ENCODE assay signal across 8 cellular contexts in the genomic region with DNA sequence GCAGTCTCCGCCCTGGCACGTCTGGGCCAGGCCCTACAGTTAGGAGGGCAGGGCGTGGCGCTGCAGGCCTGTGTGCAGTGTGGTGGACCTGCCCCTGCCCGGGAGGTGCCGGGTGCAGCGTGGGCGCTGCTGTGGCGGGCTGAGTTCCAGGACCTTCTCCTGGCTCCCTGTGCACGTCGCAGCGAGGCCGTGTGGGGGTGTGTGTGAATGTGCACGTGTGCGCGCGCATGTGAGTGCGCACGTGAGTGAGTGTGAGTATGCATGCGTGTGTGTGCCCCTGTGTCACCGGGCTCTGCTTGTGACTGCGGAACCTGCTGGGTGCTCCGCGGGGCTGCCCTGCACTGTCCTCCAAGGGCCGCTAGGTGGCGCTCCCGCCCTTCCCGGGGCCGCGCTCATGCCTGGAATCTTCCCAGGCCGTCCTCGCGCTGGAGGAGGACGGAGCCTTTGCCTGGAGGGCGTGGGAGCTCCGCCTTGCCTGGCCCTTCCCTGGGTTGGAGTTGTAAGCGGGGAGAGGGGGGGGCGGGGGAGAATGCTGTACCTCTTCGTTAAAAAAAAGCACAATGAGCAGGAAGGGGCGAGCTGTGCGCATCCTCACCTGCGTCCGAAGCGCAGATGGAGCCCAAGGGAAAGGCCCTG.
DNase-seq lines count a peak whose midpoint lies in the region; ATAC-seq, FAIRE-seq and TF ChIP-seq lines count a peak whose summit lies in the region.

No MANE protein-coding gene starts in this region.

- H3K4me1 Mint-ChIP-seq in CD8-positive, alpha-beta memory T cell = peaks cover 4 to 7% (median 6%) of the 10 kb centered on the region in 3 donors
- peaks cover 36% of the 10 kb centered on the region for H3K4me1 Mint-ChIP-seq in neural progenitor cell

- ATAC-seq in HG03097 (IDR thresholded peaks at IDR 0.05; ENCODE audit: low FRiP score, unreplicated experiment) = no peak

- CTCF ChIA-PET in CD8-positive, alpha-beta memory T cell (lab: Charles Lee) = interaction anchor here (0.9 to 1.1 kb wide), 2 partner anchors 49 to 61 kb away, joined by 3 read pairs; no protein-coding TSS in a partner anchor

- no peak overlapping the region for H3K9ac ChIP-seq in neural progenitor cell

- H3K9me3 ChIP-seq in CD8-positive, alpha-beta memory T cell (ENCODE audit: low read length) = no peaks in the 10 kb centered on the region
- no peaks in the 10 kb centered on the region for H3K9me3 ChIP-seq in neural progenitor cell (ENCODE audit: low read depth)

- no peak overlapping the region for H3K4me3 Mint-ChIP-seq in CD8-positive, alpha-beta memory T cell
- no peak overlapping the region for H3K4me3 Mint-ChIP-seq in neural progenitor cell

- H3K4me1 ChIP-seq in CD8-positive, alpha-beta memory T cell (ENCODE audit: insufficient read depth, low read length) = no peaks in the 10 kb centered on the region
- H3K4me1 ChIP-seq in neural progenitor cell = peaks cover 5% of the 10 kb centered on the region

- DNase-seq in CD8-positive, alpha-beta memory T cell = peak; percentile 27 to 66 (median 43)
- DNase-seq in HL-60 (ENCODE audit: low read depth in 1 of 2, low spot score in 1 of 2) (peak; percentile 68), RCC 7860 (ENCODE audit: low spot score) (peak; percentile 33), fibroblast of pulmonary artery (ENCODE audit: low read depth) (peak; percentile 82), neural progenitor cell (ENCODE audit: low spot score) (peak; percentile 90), substantia nigra (lab: John Stamatoyannopoulos, UW) (peak in 44 of 49 donors; percentile 11 to 86 (median 59))
- DNase-seq in activated T-helper 1 cell treated with anti-CD3 and anti-CD28 coated beads, Interleukin-2, amount 50 U/mL, for 16 hours (ENCODE audit: low read depth in 1 of 2, low spot score in 1 of 2) = peak; percentile 32 to 45

- peaks cover 0 to 2% of the 10 kb centered on the region in 2 donors for H3K27me3 Mint-ChIP-seq in CD8-positive, alpha-beta memory T cell
- H3K27me3 Mint-ChIP-seq in neural progenitor cell (ENCODE audit: insufficient read depth, low read depth) = peaks cover 2% of the 10 kb centered on the region

- H3K79me2 ChIP-seq in neural progenitor cell (ENCODE audit: low read depth) = no peaks in the 10 kb centered on the region

- no peaks in the 10 kb centered on the region for H3K36me3 ChIP-seq in CD8-positive, alpha-beta memory T cell (ENCODE audit: insufficient read depth, low read length)
- no peaks in the 10 kb centered on the region for H3K36me3 ChIP-seq in neural progenitor cell

- TF ChIP-seq CTCF in HL-60 (IDR thresholded peaks at IDR 0.05; ENCODE audit: insufficient read depth, low read length) (peak; percentile 79), fibroblast of pulmonary artery (IDR thresholded peaks at IDR 0.05; ENCODE audit: low read length, missing control alignments) (peak; percentile 90), neural progenitor cell (IDR thresholded peaks at IDR 0.05) (peak; percentile 93)

- H3K9me3 Mint-ChIP-seq in CD8-positive, alpha-beta memory T cell = no peaks in the 10 kb centered on the region
- H3K9me3 Mint-ChIP-seq in neural progenitor cell = no peaks in the 10 kb centered on the region

- H2AFZ ChIP-seq in neural progenitor cell (replicated peaks) = no peak overlapping the region

- no peak overlapping the region for H3K27ac ChIP-seq in CD8-positive, alpha-beta memory T cell (ENCODE audit: low read depth, low read length)
- H3K27ac ChIP-seq in HL-60 (replicated peaks) = no peak overlapping the region
- H3K27ac ChIP-seq in neural progenitor cell = no peak overlapping the region
- H3K27ac ChIP-seq in substantia nigra (ENCODE audit: low read depth, low read length, poor library complexity, severe bottlenecking) = no peak overlapping the region

- POLR2A ChIA-PET in CD8-positive, alpha-beta memory T cell (lab: Charles Lee) = no interaction called here

- H3F3A ChIP-seq in neural progenitor cell (ENCODE audit: low read depth) = no peaks in the 10 kb centered on the region

- H3K27ac Mint-ChIP-seq in CD8-positive, alpha-beta memory T cell = peak overlapping the region in 1 of 8 donors; percentile 51
- no peak overlapping the region for H3K27ac Mint-ChIP-seq in neural progenitor cell

- H3K4me3 ChIP-seq in CD8-positive, alpha-beta memory T cell (ENCODE audit: low read length) = no peak overlapping the region
- H3K4me3 ChIP-seq in HL-60 (replicated peaks; ENCODE audit: insufficient read depth, low read length) = no peak overlapping the region
- no peak overlapping the region for H3K4me3 ChIP-seq in fibroblast of pulmonary artery (replicated peaks; ENCODE audit: low read depth, low read length)
- H3K4me3 ChIP-seq in neural progenitor cell = no peak overlapping the region

- H4K20me1 ChIP-seq in neural progenitor cell (ENCODE audit: low read depth) = peaks cover 42% of the 10 kb centered on the region

- no peak for FAIRE-seq in RCC 7860 (lab: Jason Lieb, UNC)

- H3K4me2 ChIP-seq in neural progenitor cell = peak overlapping the region; percentile 12

- peaks cover 0 to 39% (median 4%) of the 10 kb centered on the region in 3 donors for H3K36me3 Mint-ChIP-seq in CD8-positive, alpha-beta memory T cell
- H3K36me3 Mint-ChIP-seq in neural progenitor cell = peaks cover 12% of the 10 kb centered on the region

- H3K27me3 ChIP-seq in CD8-positive, alpha-beta memory T cell (ENCODE audit: insufficient read depth, low read length, poor library complexity, severe bottlenecking) = no peaks in the 10 kb centered on the region
- H3K27me3 ChIP-seq in HL-60 (ENCODE audit: insufficient read depth, poor library complexity, severe bottlenecking) (no peaks in the 10 kb centered on the region), neural progenitor cell (no peaks in the 10 kb centered on the region)

Comparison
In these comparisons a context has a peak if more than half of its experiments do, and no peak if none do; other contexts are left out.
1. DNase-seq: peak in every context shown above with its lines; median percentile 90 in neural progenitor cell; 82 in fibroblast of pulmonary artery; 68 in HL-60; 59 in substantia nigra; 43 in CD8-positive, alpha-beta memory T cell; 38 in activated T-helper 1 cell treated with anti-CD3 and anti-CD28 coated beads, Interleukin-2, amount 50 U/mL, for 16 hours; 33 in RCC 7860.